ENCODE assay signal across 8 cellular contexts in the genomic region with DNA sequence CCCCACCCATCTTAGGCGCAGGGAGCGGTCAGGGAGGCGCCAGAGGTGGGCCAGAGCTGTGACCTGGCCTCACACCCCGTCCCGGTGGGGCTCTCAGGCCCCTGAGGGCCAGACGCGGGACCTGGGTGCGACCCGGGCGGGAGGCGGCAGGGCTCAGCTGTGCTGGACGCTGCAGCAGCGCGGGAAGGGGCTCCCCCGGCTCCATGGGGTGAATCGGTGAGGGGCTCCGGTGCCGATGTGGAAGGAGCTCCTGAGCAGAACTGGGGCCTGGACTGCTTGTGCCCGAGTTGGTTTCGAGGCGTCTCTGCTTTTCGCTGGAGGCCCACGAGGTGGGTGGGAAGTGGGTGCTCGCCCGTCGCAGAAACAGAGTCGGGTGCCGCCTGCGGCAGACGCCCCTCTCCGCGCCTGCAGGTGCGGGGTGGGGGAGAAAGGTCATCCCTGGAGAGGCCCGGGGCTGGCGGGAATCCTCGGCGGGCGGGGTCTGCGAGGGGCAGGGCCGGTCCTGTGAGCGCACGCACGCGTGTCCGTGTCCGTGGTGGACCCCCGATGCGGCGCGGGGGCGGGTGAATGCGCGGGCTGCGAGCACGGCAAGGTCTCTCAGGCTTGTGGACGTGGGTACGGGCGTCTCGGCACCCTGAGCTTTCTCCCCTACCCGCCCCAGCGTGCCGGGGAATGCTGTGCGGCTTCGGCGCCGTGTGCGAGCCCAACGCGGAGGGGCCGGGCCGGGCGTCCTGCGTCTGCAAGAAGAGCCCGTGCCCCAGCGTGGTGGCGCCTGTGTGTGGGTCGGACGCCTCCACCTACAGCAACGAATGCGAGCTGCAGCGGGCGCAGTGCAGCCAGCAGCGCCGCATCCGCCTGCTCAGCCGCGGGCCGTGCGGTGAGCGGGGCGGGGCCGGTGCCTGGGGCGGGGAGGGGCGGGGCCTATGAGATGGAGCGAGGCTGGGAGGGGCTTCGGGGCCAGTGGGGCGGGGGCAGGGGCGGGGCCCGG. TPM values are rescaled to one million over a fixed set of nuclear protein-coding genes. Genes with fewer than 3 reads are reported as not detected.
DNase-seq lines count a peak whose midpoint lies in the region; FAIRE-seq and TF ChIP-seq lines count a peak whose summit lies in the region.

No MANE protein-coding gene starts in this region.

- no peak overlapping the region for H2BK5ac ChIP-seq in H1 (ENCODE audit: low read depth, low read length)

- H2AFZ ChIP-seq in H1 (ENCODE audit: low read length) = no peak overlapping the region

- H3K4ac ChIP-seq in H1 (replicated peaks; ENCODE audit: insufficient read length, low read depth, low read length) = no peak overlapping the region

- H2BK15ac ChIP-seq in H1 (ENCODE audit: low read length) = no peak overlapping the region

- H2BK20ac ChIP-seq in H1 (ENCODE audit: low read length) = no peak overlapping the region

- TF ChIP-seq RAD21 in H1 (IDR thresholded peaks at IDR 0.05 in 1 of 2, conservative IDR thresholded peaks at IDR 0.05 in 1 of 2; ENCODE audit: low read depth in 2 of 2, low read length in 2 of 2) = peak in 1 of 2 experiments; percentile 27; a peak in 1 of 4 replicates

- peaks cover 8% of the 10 kb centered on the region; the same call in 1 of the 2 replicates for H3K23me2 ChIP-seq in H1 (ENCODE audit: low read depth, low read length)

- H3K23ac ChIP-seq in H1 (ENCODE audit: insufficient read length) = no peak overlapping the region

- H4K20me1 ChIP-seq in H1 (replicated peaks in 1 of 2; ENCODE audit: control insufficient read depth in 1 of 2, insufficient read depth in 2 of 2, low read length in 2 of 2) = peaks cover 48 to 67% of the 10 kb centered on the region in 2 experiments

- TF ChIP-seq CTCF in H1 (IDR thresholded peaks at IDR 0.05; ENCODE audit: control extremely low read depth in 1 of 3, insufficient read depth in 1 of 3, low read depth in 1 of 3, low read length in 3 of 3) = peak in 2 of 3 experiments; percentile 1 to 28; a peak in 3 of 4 replicates

- peaks cover 0 to 10% (median 2%) of the 10 kb centered on the region in 4 experiments; a peak in 4 of 7 replicates for H3K4me1 ChIP-seq in H1 (replicated peaks in 1 of 4; ENCODE audit: control insufficient read depth in 3 of 4, insufficient read depth in 4 of 4, low read length in 3 of 4)

- POLR2A ChIA-PET in H1 (lab: Charles Lee; ENCODE audit: partially characterized antibody) = interaction anchor here (0.6 to 10.9 kb wide), 18 partner anchors 8 to 97 kb away, joined by 3 to 245 read pairs (median 4); a partner anchor contains a TSS

- H2BK120ac ChIP-seq in H1 (replicated peaks; ENCODE audit: low read depth, low read length) = no peak overlapping the region

- no peak overlapping the region for H3K9ac ChIP-seq in H1 (replicated peaks in 1 of 4; ENCODE audit: extremely low read depth in 1 of 4, low read depth in 3 of 4, low read length in 3 of 4)

- H3K56ac ChIP-seq in H1 (replicated peaks; ENCODE audit: insufficient read length, low read depth, low read length) = no peak overlapping the region

- FAIRE-seq in H1 (lab: Jason Lieb, UNC) = no peak

- 12% methylated on average over 66 of the region's 99 CpGs; no CpG with 5 or more reads in 1 of the 2 experiments for WGBS in H1 (ENCODE audit: extremely low coverage in 1 of 2, insufficient coverage in 1 of 2, insufficient read length in 1 of 2, insufficient replicate concordance in 2 of 2, low coverage in 1 of 2, low lambda C conversion rate in 2 of 2, missing lambda C conversion rate in 1 of 2), 2 experiments

- no peak for TF ChIP-seq POLR2A in H1 (IDR thresholded peaks at IDR 0.05; ENCODE audit: control extremely low read depth in 1 of 2, low read depth in 2 of 2, low read length in 2 of 2)

- no peaks in the 10 kb centered on the region for H3K9me3 ChIP-seq in H1 (ENCODE audit: insufficient read depth in 2 of 2, low read depth in 1 of 2, low read length in 1 of 2)

- H4K91ac ChIP-seq in H1 (replicated peaks; ENCODE audit: insufficient read length, low read length) = no peak overlapping the region

- CTCF ChIA-PET in H1 (lab: Charles Lee; ENCODE audit: partially characterized antibody) = interaction anchor here (0.8 to 5.8 kb wide), 6 partner anchors 19 to 84 kb away, joined by 3 to 70 read pairs (median 12); no protein-coding TSS in a partner anchor

- H3K14ac ChIP-seq in H1 (ENCODE audit: insufficient read length) = no peak overlapping the region

- peak overlapping the region; percentile 69 to 99 for H3K4me2 ChIP-seq in H1 (ENCODE audit: insufficient read depth in 1 of 2, low read depth in 2 of 2, low read length in 2 of 2)

- H3K4me3 ChIP-seq in H1 (ENCODE audit: extremely low read depth in 1 of 4, insufficient read depth in 2 of 4, low read depth in 3 of 4, low read length in 4 of 4) = peak overlapping the region; percentile 11 to 63 (median 30); a peak in 7 of 8 replicates

- peak; percentile 98 for DNase-seq in AG20443 (ENCODE audit: low spot score)
- DNase-seq in GM19240 (ENCODE audit: insufficient read length, low spot score) = peak; percentile 90
- peak; percentile 79 for DNase-seq in NCI-H226
- DNase-seq in activated CD8-positive, alpha-beta memory T cell treated with anti-CD3 and anti-CD28 coated beads, Interleukin-2, amount 50 U/mL, for 24 hours (ENCODE audit: extremely low read depth) = peak; percentile 38
- DNase-seq in H1 (ENCODE audit: low read depth in 1 of 2, low spot score in 2 of 2) = peak in 1 of 2 experiments; percentile 76
- peak; percentile 28 for DNase-seq in middle frontal gyrus (ENCODE audit: extremely low spot score, low spot score)
- DNase-seq in stimulated activated CD8-positive, alpha-beta memory T cell treated with anti-CD3 and anti-CD28 coated beads, Interleukin-4, amount 100 ng/mL, for 24 hours (ENCODE audit: low read depth) = peak; percentile 68
- DNase-seq in NCI-H187 treated with DMSO at 0.1 percent for 48 hours (lab: John Stamatoyannopoulos, UW) = no peak

- peaks cover 0 to 32% (median 9%) of the 10 kb centered on the region in 4 experiments; a peak in 6 of 8 replicates for H3K36me3 ChIP-seq in H1 (ENCODE audit: control insufficient read depth in 2 of 4, insufficient read depth in 4 of 4, low read length in 3 of 4)

- no peak overlapping the region for H3K27ac ChIP-seq in H1 (ENCODE audit: low read depth, low read length)

- peaks cover 7% of the 10 kb centered on the region; the same call in 1 of the 2 replicates for H3K79me1 ChIP-seq in H1 (ENCODE audit: low read depth, low read length)

- no peak overlapping the region for H2AK5ac ChIP-seq in H1 (ENCODE audit: low read depth, low read length)

- H3K18ac ChIP-seq in H1 (ENCODE audit: extremely low read depth, low read length) = peak overlapping the region; percentile 32; the same call in 1 of the 2 replicates

- H3K27me3 ChIP-seq in H1 (replicated peaks in 1 of 4; ENCODE audit: control insufficient read depth in 3 of 4, extremely low read depth in 1 of 4, insufficient read depth in 3 of 4, low read length in 3 of 4) = peaks cover 0 to 29% (median 21%) of the 10 kb centered on the region in 4 experiments; a peak in 5 of 7 replicates

- no peak overlapping the region for H4K5ac ChIP-seq in H1 (ENCODE audit: insufficient read length, low read depth, low read length)

- no peak overlapping the region for H2BK12ac ChIP-seq in H1 (ENCODE audit: low read depth, low read length)

- H3K79me2 ChIP-seq in H1 (ENCODE audit: control insufficient read depth in 1 of 2, insufficient read depth in 2 of 2, low read length in 2 of 2) = no peaks in the 10 kb centered on the region

- peak overlapping the region; percentile 25 for H4K8ac ChIP-seq in H1 (ENCODE audit: extremely low read depth, insufficient read depth, low read length)

- no peak for TF ChIP-seq EP300 in H1 (IDR thresholded peaks at IDR 0.05; ENCODE audit: borderline replicate concordance in 1 of 2, low read depth in 2 of 2, low read length in 2 of 2)

RNA-seq across cellular contexts. Expression of a gene that starts 20.4 kb away (rescaled TPM):
- total RNA-seq in H1 (2021; fragmentation: NEBNext Ultra II Directional; extraction: Animal tissue kit (Norgen Biotek cat#: 25700)) = 155 and 162 TPM in 2 replicates
- 52.3 and 104 TPM in 2 replicates for polyA plus RNA-seq in H1 (2011; rRNA removed)
- polyA plus RNA-seq in H1 (2011; cell fraction: cytosol; rRNA removed) = 82.7 TPM
- 556 TPM for polyA plus RNA-seq in H1 (2011; cell fraction: nucleus; rRNA removed)
- polyA plus RNA-seq in H1 (2012, experiment 1 of 2) = 93.3 to 153 TPM (median 143 TPM) in 4 replicates
- 95.8 TPM for polyA plus RNA-seq in H1 (2012, experiment 2 of 2)
- 113 TPM for polyA plus RNA-seq in H1 (2013, experiment 1 of 2)
- 84.3 TPM for polyA plus RNA-seq in H1 (2013, experiment 2 of 2)
- polyA minus RNA-seq in H1 (2011; rRNA and poly(A)+ RNA removed) = 35.4 and 47.0 TPM in 2 replicates
- 94.9 TPM for polyA minus RNA-seq in H1 (2011; cell fraction: cytosol; rRNA and poly(A)+ RNA removed)
- polyA minus RNA-seq in H1 (2011; cell fraction: nucleus; rRNA and poly(A)+ RNA removed) = 130 TPM

RNA-seq across cellular contexts. Expression of a gene that starts 27.0 kb away (rescaled TPM):
- 27.7 and 29.3 TPM in 2 replicates for total RNA-seq in H1 (2021; fragmentation: NEBNext Ultra II Directional; extraction: Animal tissue kit (Norgen Biotek cat#: 25700))
- 121 and 123 TPM in 2 replicates for polyA plus RNA-seq in H1 (2011; rRNA removed)
- polyA plus RNA-seq in H1 (2011; cell fraction: cytosol; rRNA removed) = 83.6 TPM
- 56.0 TPM for polyA plus RNA-seq in H1 (2011; cell fraction: nucleus; rRNA removed)
- 15.3 to 54.0 TPM (median 48.7 TPM) in 4 replicates for polyA plus RNA-seq in H1 (2012, experiment 1 of 2)
- polyA plus RNA-seq in H1 (2012, experiment 2 of 2) = 32.5 TPM
- polyA plus RNA-seq in H1 (2013, experiment 1 of 2) = 35.2 TPM
- 36.8 TPM for polyA plus RNA-seq in H1 (2013, experiment 2 of 2)
- polyA minus RNA-seq in H1 (2011; rRNA and poly(A)+ RNA removed) = 6.5 and 11.0 TPM in 2 replicates
- polyA minus RNA-seq in H1 (2011; cell fraction: cytosol; rRNA and poly(A)+ RNA removed) = 18.9 TPM
- polyA minus RNA-seq in H1 (2011; cell fraction: nucleus; rRNA and poly(A)+ RNA removed) = 13.1 TPM

RNA-seq across cellular contexts. Expression of a gene that starts 33.8 kb away (rescaled TPM):
- not detected in 2 replicates for total RNA-seq in H1 (2021; fragmentation: NEBNext Ultra II Directional; extraction: Animal tissue kit (Norgen Biotek cat#: 25700))
- polyA plus RNA-seq in H1 (2011; rRNA removed) = not detected in 2 replicates
- not detected for polyA plus RNA-seq in H1 (2011; cell fraction: cytosol; rRNA removed)
- polyA plus RNA-seq in H1 (2011; cell fraction: nucleus; rRNA removed) = not detected
- not detected in 4 replicates for polyA plus RNA-seq in H1 (2012, experiment 1 of 2)
- not detected for polyA plus RNA-seq in H1 (2012, experiment 2 of 2)
- polyA plus RNA-seq in H1 (2013, experiment 1 of 2) = 0.02 TPM
- not detected for polyA plus RNA-seq in H1 (2013, experiment 2 of 2)
- polyA minus RNA-seq in H1 (2011; rRNA and poly(A)+ RNA removed) = not detected in 2 replicates
- polyA minus RNA-seq in H1 (2011; cell fraction: cytosol; rRNA and poly(A)+ RNA removed) = not detected
- 0.40 TPM for polyA minus RNA-seq in H1 (2011; cell fraction: nucleus; rRNA and poly(A)+ RNA removed)

RNA-seq across cellular contexts. Expression of a gene that starts 40.4 kb away (rescaled TPM):
- 1.2 and 2.8 TPM in 2 replicates for total RNA-seq in H1 (2021; fragmentation: NEBNext Ultra II Directional; extraction: Animal tissue kit (Norgen Biotek cat#: 25700))
- 3.5 and 12.8 TPM in 2 replicates for polyA plus RNA-seq in H1 (2011; rRNA removed)
- polyA plus RNA-seq in H1 (2011; cell fraction: cytosol; rRNA removed) = 8.3 TPM
- 14.5 TPM for polyA plus RNA-seq in H1 (2011; cell fraction: nucleus; rRNA removed)
- 1.1 to 1.7 TPM (median 1.3 TPM) in 3 of 4 replicates, not detected in the other for polyA plus RNA-seq in H1 (2012, experiment 1 of 2)
- polyA plus RNA-seq in H1 (2012, experiment 2 of 2) = 0.43 TPM
- 3.8 TPM for polyA plus RNA-seq in H1 (2013, experiment 1 of 2)
- 3.2 TPM for polyA plus RNA-seq in H1 (2013, experiment 2 of 2)
- polyA minus RNA-seq in H1 (2011; rRNA and poly(A)+ RNA removed) = not detected in 2 replicates
- polyA minus RNA-seq in H1 (2011; cell fraction: cytosol; rRNA and poly(A)+ RNA removed) = 4.5 TPM
- polyA minus RNA-seq in H1 (2011; cell fraction: nucleus; rRNA and poly(A)+ RNA removed) = 3.4 TPM

RNA-seq across cellular contexts. Expression of a gene that starts 58.4 kb away (rescaled TPM):
- total RNA-seq in H1 (2021; fragmentation: NEBNext Ultra II Directional; extraction: Animal tissue kit (Norgen Biotek cat#: 25700)) = not detected in 2 replicates
- not detected in 2 replicates for polyA plus RNA-seq in H1 (2011; rRNA removed)
- polyA plus RNA-seq in H1 (2011; cell fraction: cytosol; rRNA removed) = not detected
- not detected for polyA plus RNA-seq in H1 (2011; cell fraction: nucleus; rRNA removed)
- polyA plus RNA-seq in H1 (2012, experiment 1 of 2) = 0.30 to 0.90 TPM (median 0.58 TPM) in 4 replicates
- 0.20 TPM for polyA plus RNA-seq in H1 (2012, experiment 2 of 2)
- polyA plus RNA-seq in H1 (2013, experiment 1 of 2) = not detected
- not detected for polyA plus RNA-seq in H1 (2013, experiment 2 of 2)
- not detected in 2 replicates for polyA minus RNA-seq in H1 (2011; rRNA and poly(A)+ RNA removed)
- polyA minus RNA-seq in H1 (2011; cell fraction: cytosol; rRNA and poly(A)+ RNA removed) = not detected
- not detected for polyA minus RNA-seq in H1 (2011; cell fraction: nucleus; rRNA and poly(A)+ RNA removed)
